In the genomic region with DNA sequence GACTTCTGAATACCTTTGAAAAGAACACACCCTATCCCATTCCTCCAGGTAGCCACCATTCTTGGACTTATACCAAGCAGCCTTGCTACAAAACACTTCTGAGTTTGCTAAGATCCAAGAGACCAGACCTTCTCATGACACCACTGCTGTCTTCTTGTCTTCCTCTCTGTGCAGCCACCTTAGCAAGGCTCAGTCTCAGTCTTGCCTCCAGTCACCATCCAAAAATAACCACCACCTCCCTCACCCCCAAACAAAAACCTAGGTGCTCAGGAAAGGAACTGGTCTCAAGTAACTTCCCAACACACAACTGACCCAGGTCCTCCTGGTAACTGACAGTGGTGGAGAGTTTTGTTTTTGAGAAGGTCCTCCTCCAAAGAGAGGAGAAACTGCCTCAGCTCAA, we compare ENCODE assay signal across 1 cellular context.
TF ChIP-seq lines count a peak whose summit lies in the region.

No MANE protein-coding gene starts in this region.

TF ChIP-seq in K562, 482 proteins besides CTCF, POLR2A, EP300 and RAD21 (continued from another document):
- TF ChIP-seq, protein P1, sequence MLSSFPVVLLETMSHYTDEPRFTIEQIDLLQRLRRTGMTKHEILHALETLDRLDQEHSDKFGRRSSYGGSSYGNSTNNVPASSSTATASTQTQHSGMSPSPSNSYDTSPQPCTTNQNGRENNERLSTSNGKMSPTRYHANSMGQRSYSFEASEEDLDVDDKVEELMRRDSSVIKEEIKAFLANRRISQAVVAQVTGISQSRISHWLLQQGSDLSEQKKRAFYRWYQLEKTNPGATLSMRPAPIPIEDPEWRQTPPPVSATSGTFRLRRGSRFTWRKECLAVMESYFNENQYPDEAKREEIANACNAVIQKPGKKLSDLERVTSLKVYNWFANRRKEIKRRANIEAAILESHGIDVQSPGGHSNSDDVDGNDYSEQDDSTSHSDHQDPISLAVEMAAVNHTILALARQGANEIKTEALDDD (IDR thresholded peaks at IDR 0.05): peak; percentile 45; the same call in 1 of the 2 replicates
